Comparison of ENCODE assay signal across 15 cellular contexts in genomic region chr3:135516143-135516542, GRCh38.
DNase-seq lines count a peak whose midpoint lies in the region; ATAC-seq, FAIRE-seq and TF ChIP-seq lines count a peak whose summit lies in the region.
"Had no signal": no experiment of that assay in that cellular context is flagged by ENCODE, and none has a peak within 500 bp of the region (broad histone marks: within the 10 kb centered on the region; RNA-seq: fewer than 3 reads in every experiment).

No MANE protein-coding gene starts in this region.

- no peaks in the 10 kb centered on the region for H3K23me2 ChIP-seq in H1 (ENCODE audit: low read depth, low read length)

- H4K91ac ChIP-seq in H1 (replicated peaks; ENCODE audit: insufficient read length, low read length), result no peak overlapping the region

- no peak overlapping the region for H3K23ac ChIP-seq in H1 (ENCODE audit: insufficient read length)

- H3K9me3 ChIP-seq in H1 (ENCODE audit: insufficient read depth in 2 of 2, low read depth in 1 of 2, low read length in 1 of 2), result no peaks in the 10 kb centered on the region

- H3K79me2 ChIP-seq in H1 (ENCODE audit: control insufficient read depth in 1 of 2, insufficient read depth in 2 of 2, low read length in 2 of 2), result no peaks in the 10 kb centered on the region

- POLR2A ChIA-PET in H1 (lab: Charles Lee; ENCODE audit: partially characterized antibody), result no interaction called here

- no peak overlapping the region for H3K4ac ChIP-seq in H1 (replicated peaks; ENCODE audit: insufficient read length, low read depth, low read length)

- H3K56ac ChIP-seq in H1 (replicated peaks; ENCODE audit: insufficient read length, low read depth, low read length), result no peak overlapping the region

- DNase-seq in ELR (ENCODE audit: low read depth), result peak; percentile 36
- DNase-seq in NCI-H526 (lab: John Stamatoyannopoulos, UW), result peak; percentile 5 to 31
- peak; percentile 23 to 58 for DNase-seq in H1 (ENCODE audit: low read depth in 1 of 2, low spot score in 2 of 2)
- DNase-seq in nephron progenitor cell, result no peak
- no peak for DNase-seq in GM20000 (ENCODE audit: low spot score)
- DNase-seq: activated naive CD4-positive, alpha-beta T cell treated with Interleukin-2 at 50 U/mL for 16 hours; GF-D8; naive thymus-derived CD8-positive, alpha-beta T cell; NCI-H187; stimulated activated naive CD8-positive, alpha-beta T cell treated with anti-CD3 and anti-CD28 coated beads, Interleukin-15, Interleukin-2, amounts not matched to agents 100 U/mL and 50 U/mL, for 24 hours had no signal

- no peak overlapping the region for H3K4me3 ChIP-seq in H1 (ENCODE audit: extremely low read depth in 1 of 4, insufficient read depth in 2 of 4, low read depth in 3 of 4, low read length in 4 of 4)

- H3K9ac ChIP-seq in H1 (replicated peaks in 1 of 4; ENCODE audit: extremely low read depth in 1 of 4, low read depth in 3 of 4, low read length in 3 of 4), result no peak overlapping the region

- H3K4me3 Mint-ChIP-seq in nephron progenitor cell, result no peak overlapping the region
- H3K4me3 Mint-ChIP-seq: dendritic cell treated with granulocyte-macrophage colony-stimulating factor and Interleukin-4, amounts not matched to agents 40 ng/mL and 50 ng/mL, for 4 days; naive thymus-derived CD8-positive, alpha-beta T cell had no signal

- TF ChIP-seq RAD21 in H1 (IDR thresholded peaks at IDR 0.05 in 1 of 2, conservative IDR thresholded peaks at IDR 0.05 in 1 of 2; ENCODE audit: low read depth in 2 of 2, low read length in 2 of 2), result peak; percentile 53 to 65

- no peak overlapping the region for H2BK120ac ChIP-seq in H1 (replicated peaks; ENCODE audit: low read depth, low read length)

- H3K14ac ChIP-seq in H1 (ENCODE audit: insufficient read length), result no peak overlapping the region

- H2AFZ ChIP-seq in H1 (ENCODE audit: low read length), result peak overlapping the region; percentile 93

- no peak overlapping the region for H4K5ac ChIP-seq in H1 (ENCODE audit: insufficient read length, low read depth, low read length)

- H3K27me3 Mint-ChIP-seq in nephron progenitor cell (ENCODE audit: low read depth, poor library complexity), result peaks cover 8% of the 10 kb centered on the region
- H3K27me3 Mint-ChIP-seq: dendritic cell treated with granulocyte-macrophage colony-stimulating factor and Interleukin-4, amounts not matched to agents 40 ng/mL and 50 ng/mL, for 4 days had no signal

- H3K4me2 ChIP-seq in H1 (ENCODE audit: insufficient read depth in 1 of 2, low read depth in 2 of 2, low read length in 2 of 2), result no peak overlapping the region

- 48% methylated on average over 3 of the region's 3 CpGs; no CpG with 5 or more reads in 1 of the 2 experiments for WGBS in H1 (ENCODE audit: extremely low coverage in 1 of 2, insufficient coverage in 1 of 2, insufficient read length in 1 of 2, insufficient replicate concordance in 2 of 2, low coverage in 1 of 2, low lambda C conversion rate in 2 of 2, missing lambda C conversion rate in 1 of 2), 2 experiments

- H3K27ac Mint-ChIP-seq in nephron progenitor cell, result no peak overlapping the region
- H3K27ac Mint-ChIP-seq: dendritic cell treated with granulocyte-macrophage colony-stimulating factor and Interleukin-4, amounts not matched to agents 40 ng/mL and 50 ng/mL, for 4 days; naive thymus-derived CD8-positive, alpha-beta T cell had no signal

- TF ChIP-seq POLR2A in H1 (IDR thresholded peaks at IDR 0.05; ENCODE audit: control extremely low read depth in 1 of 2, low read depth in 2 of 2, low read length in 2 of 2) (no peak), GM18505 (IDR thresholded peaks at IDR 0.05; ENCODE audit: borderline replicate concordance, extremely low read depth, insufficient read depth, insufficient read length) (no peak)

- no peak overlapping the region for H3K18ac ChIP-seq in H1 (ENCODE audit: extremely low read depth, low read length)

- H3K4me1 ChIP-seq in H1 (replicated peaks in 1 of 4; ENCODE audit: control insufficient read depth in 3 of 4, insufficient read depth in 4 of 4, low read length in 3 of 4), result no peaks in the 10 kb centered on the region

- H3K36me3 Mint-ChIP-seq in nephron progenitor cell (ENCODE audit: low read depth), result no peaks in the 10 kb centered on the region
- H3K36me3 Mint-ChIP-seq: naive thymus-derived CD8-positive, alpha-beta T cell had no signal

- peaks cover 9% of the 10 kb centered on the region for H3K4me1 Mint-ChIP-seq in nephron progenitor cell
- H3K4me1 Mint-ChIP-seq: naive thymus-derived CD8-positive, alpha-beta T cell had no signal

- H3K9me3 Mint-ChIP-seq in nephron progenitor cell, result peaks cover 11% of the 10 kb centered on the region

- no peak overlapping the region for H4K8ac ChIP-seq in H1 (ENCODE audit: extremely low read depth, insufficient read depth, low read length)

- no peak overlapping the region for H3K27ac ChIP-seq in H1 (ENCODE audit: low read depth, low read length)

- H2BK5ac ChIP-seq in H1 (ENCODE audit: low read depth, low read length), result no peak overlapping the region

- ATAC-seq in GM18858 (IDR thresholded peaks at IDR 0.05; ENCODE audit: unreplicated experiment) (no peak), GM18505 (IDR thresholded peaks at IDR 0.05; ENCODE audit: unreplicated experiment) (no peak), HG03025 (IDR thresholded peaks at IDR 0.05; ENCODE audit: low FRiP score, unreplicated experiment) (no peak)
- ATAC-seq: activated CD4-positive, CD25-positive, alpha-beta regulatory T cell treated with anti-CD3 and anti-CD28 coated beads, Interleukin-2, amount 50 U/mL, for 24 hours; naive thymus-derived CD8-positive, alpha-beta T cell; stimulated activated naive CD8-positive, alpha-beta T cell treated with anti-CD3 and anti-CD28 coated beads, Interleukin-15, Interleukin-2, amounts not matched to agents 100 U/mL and 50 U/mL, for 24 hours had no signal

- no peak overlapping the region for H2BK20ac ChIP-seq in H1 (ENCODE audit: low read length)

- TF ChIP-seq CTCF in H1 (IDR thresholded peaks at IDR 0.05; ENCODE audit: control extremely low read depth in 1 of 3, insufficient read depth in 1 of 3, low read depth in 1 of 3, low read length in 3 of 3), result peak; percentile 54 to 82 (median 54)
- peak; percentile 34 for TF ChIP-seq CTCF in nephron progenitor cell (IDR thresholded peaks at IDR 0.05)
- no peak for TF ChIP-seq CTCF in GM20000 (IDR thresholded peaks at IDR 0.05; ENCODE audit: extremely low read depth, missing control alignments)

- H3K27me3 ChIP-seq in H1 (replicated peaks in 1 of 4; ENCODE audit: control insufficient read depth in 3 of 4, extremely low read depth in 1 of 4, insufficient read depth in 3 of 4, low read length in 3 of 4), result no peaks in the 10 kb centered on the region

- H2BK12ac ChIP-seq in H1 (ENCODE audit: low read depth, low read length), result no peak overlapping the region

- H2AK5ac ChIP-seq in H1 (ENCODE audit: low read depth, low read length), result no peak overlapping the region

- H3K79me1 ChIP-seq in H1 (ENCODE audit: low read depth, low read length), result no peaks in the 10 kb centered on the region

- H3K36me3 ChIP-seq in H1 (ENCODE audit: control insufficient read depth in 2 of 4, insufficient read depth in 4 of 4, low read length in 3 of 4), result no peaks in the 10 kb centered on the region

- no peaks in the 10 kb centered on the region for H4K20me1 ChIP-seq in H1 (replicated peaks in 1 of 2; ENCODE audit: control insufficient read depth in 1 of 2, insufficient read depth in 2 of 2, low read length in 2 of 2)

- FAIRE-seq in H1 (lab: Jason Lieb, UNC), result peak; percentile 92

- H2BK15ac ChIP-seq in H1 (ENCODE audit: low read length), result no peak overlapping the region

- CTCF ChIA-PET in H1 (lab: Charles Lee; ENCODE audit: partially characterized antibody), result interaction anchor here (0.6 to 2.5 kb wide), 16 partner anchors 11 to 722 kb away, joined by 3 to 9 read pairs (median 3); partner anchors contain the start of gene EPHB1

- no peak for TF ChIP-seq EP300 in H1 (IDR thresholded peaks at IDR 0.05; ENCODE audit: borderline replicate concordance in 1 of 2, low read depth in 2 of 2, low read length in 2 of 2)

TF ChIP-seq in H1, 55 proteins besides CTCF, POLR2A, EP300 and RAD21:
- peak; percentile 45; the same call in 1 of the 2 replicates for TF ChIP-seq YY1 (IDR thresholded peaks at IDR 0.05; ENCODE audit: low read depth, low read length)
- TF ChIP-seq, protein P1, sequence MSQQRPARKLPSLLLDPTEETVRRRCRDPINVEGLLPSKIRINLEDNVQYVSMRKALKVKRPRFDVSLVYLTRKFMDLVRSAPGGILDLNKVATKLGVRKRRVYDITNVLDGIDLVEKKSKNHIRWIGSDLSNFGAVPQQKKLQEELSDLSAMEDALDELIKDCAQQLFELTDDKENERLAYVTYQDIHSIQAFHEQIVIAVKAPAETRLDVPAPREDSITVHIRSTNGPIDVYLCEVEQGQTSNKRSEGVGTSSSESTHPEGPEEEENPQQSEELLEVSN (IDR thresholded peaks at IDR 0.05), result no peak

Comparison
In these comparisons a context has a peak if more than half of its experiments do, and no peak if none do; other contexts are left out.
1. DNase-seq: peak in ELR (single experiment), NCI-H526 (2 of 2) and H1 (2 of 2); none in nephron progenitor cell (single experiment) and GM20000 (single experiment).